ENCODE assay signal across 8 cellular contexts in the genomic region with DNA sequence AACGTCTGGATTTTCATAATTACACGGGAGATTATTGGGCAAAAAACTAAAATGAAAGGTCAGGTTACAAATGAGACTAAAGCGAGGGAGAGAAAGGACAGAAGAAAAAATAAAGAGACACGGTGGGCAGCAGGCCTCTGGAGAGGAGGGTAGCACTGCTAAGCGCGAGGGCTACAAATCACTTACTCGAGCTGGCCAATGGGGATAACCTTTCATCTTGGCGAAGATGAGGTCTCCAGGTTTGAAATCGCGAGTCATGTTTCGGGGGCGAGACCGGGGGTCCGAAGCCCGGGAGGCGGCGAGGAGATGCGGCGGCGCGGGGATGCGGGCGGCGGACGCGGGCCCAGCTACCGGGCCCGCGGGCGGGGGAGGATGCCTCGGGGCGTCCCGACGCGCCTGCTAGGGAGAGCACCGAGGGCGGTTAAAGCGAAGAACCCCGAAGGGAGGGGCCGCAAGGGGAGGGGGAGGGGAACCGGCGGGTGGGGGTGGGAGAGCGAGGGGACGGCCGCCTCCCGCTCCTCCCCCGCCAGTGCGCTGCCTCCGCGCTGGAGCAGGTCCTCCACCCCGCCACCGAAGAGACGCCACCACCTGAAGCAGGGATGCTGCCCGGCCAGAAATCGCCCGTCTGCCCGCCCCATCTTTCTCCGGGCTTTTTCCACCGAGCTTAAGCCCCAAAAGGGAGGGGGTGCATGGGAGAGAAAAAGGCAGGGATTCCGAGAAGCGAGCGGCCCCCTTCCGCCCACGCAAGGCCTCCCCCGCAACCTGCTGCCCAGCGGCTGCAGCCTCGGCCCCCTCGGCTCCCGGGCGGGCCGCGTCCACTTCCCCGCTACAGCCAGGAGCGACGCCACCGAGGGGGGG. TPM values are rescaled to one million over a fixed set of nuclear protein-coding genes. Genes with fewer than 3 reads are reported as not detected.
DNase-seq lines count a peak whose midpoint lies in the region; ATAC-seq and TF ChIP-seq lines count a peak whose summit lies in the region.

No MANE protein-coding gene starts in this region.

- peak overlapping the region; percentile 93 for H2AFZ ChIP-seq in SK-N-SH (ENCODE audit: low read depth)

- H3K9me3 ChIP-seq in SK-N-SH (no peaks in the 10 kb centered on the region), aorta (ENCODE audit: control insufficient read depth, low read length) (no peaks in the 10 kb centered on the region)

- H3K4me1 Mint-ChIP-seq in activated naive CD8-positive, alpha-beta T cell treated with anti-CD3 and anti-CD28 coated beads, Interleukin-2, amount 10 ng/mL, durations not matched to agents 7 days and 5 days, result peaks cover 43% of the 10 kb centered on the region

- no peak for TF ChIP-seq EP300 in SK-N-SH (IDR thresholded peaks at IDR 0.05; ENCODE audit: borderline replicate concordance in 1 of 2, low read depth in 1 of 2, low read length in 1 of 2)

- H3K9me3 Mint-ChIP-seq in activated naive CD8-positive, alpha-beta T cell treated with anti-CD3 and anti-CD28 coated beads, Interleukin-2, amount 10 ng/mL, durations not matched to agents 7 days and 5 days, result no peaks in the 10 kb centered on the region

- no peak for TF ChIP-seq CTCF in AG09309 (IDR thresholded peaks at IDR 0.05; ENCODE audit: control insufficient read depth, insufficient read depth, low read depth, low read length, missing control alignments)
- no peak for TF ChIP-seq CTCF in SK-N-SH (IDR thresholded peaks at IDR 0.05)

- H3F3A ChIP-seq in SK-N-SH (replicated peaks; ENCODE audit: insufficient read depth), result peaks cover 12% of the 10 kb centered on the region

- CTCF ChIA-PET in SK-N-SH (lab: Yijun Ruan, JAX), result interaction anchor here (1.0 to 2.1 kb wide), 2 partner anchors 34 to 42 kb away, joined by 4 to 5 read pairs; partner anchors contain the start of gene CCDC171

- H3K9me2 ChIP-seq in SK-N-SH, result no peaks in the 10 kb centered on the region

- H3K27ac ChIP-seq in SK-N-SH (ENCODE audit: low read depth in 2 of 2, low read length in 1 of 2) (peak overlapping the region; percentile 89 to 98), rectal smooth muscle tissue (ENCODE audit: low read depth, low read length) (peak overlapping the region; percentile 92), aorta (ENCODE audit: low read depth in 1 of 2, low read length in 2 of 2) (peak overlapping the region in 1 of 2 donors; percentile 56)

- H3K79me2 ChIP-seq in SK-N-SH (ENCODE audit: insufficient read depth), result peaks cover 54% of the 10 kb centered on the region

- H3K9ac ChIP-seq in SK-N-SH (peak overlapping the region; percentile 96), rectal smooth muscle tissue (ENCODE audit: low read length) (peak overlapping the region; percentile 85)

- H3K4me3 ChIP-seq in AG09309 (ENCODE audit: control insufficient read depth, low read depth, low read length), result peak overlapping the region; percentile 87
- H3K4me3 ChIP-seq in SK-N-SH (ENCODE audit: low read depth in 2 of 2, low read length in 1 of 2), result peak overlapping the region; percentile 78 to 91
- peak overlapping the region; percentile 89 for H3K4me3 ChIP-seq in rectal smooth muscle tissue (ENCODE audit: low read length)
- H3K4me3 ChIP-seq in aorta (ENCODE audit: low read length in 2 of 2), result peak overlapping the region; percentile 86 to 87

- peaks cover 29 to 36% of the 10 kb centered on the region in 2 experiments for H3K36me3 ChIP-seq in SK-N-SH (replicated peaks in 1 of 2; ENCODE audit: control insufficient read depth in 1 of 2, insufficient read depth in 2 of 2, low read length in 1 of 2)
- no peaks in the 10 kb centered on the region for H3K36me3 ChIP-seq in rectal smooth muscle tissue (ENCODE audit: control insufficient read depth, insufficient read depth, low read length)
- H3K36me3 ChIP-seq in aorta (ENCODE audit: control insufficient read depth in 1 of 2, insufficient read depth in 2 of 2, low read length in 1 of 2), result no peaks in the 10 kb centered on the region

- WGBS in SK-N-SH (ENCODE audit: low lambda C conversion rate), result 2% methylated on average over 21 of the region's 76 CpGs
- WGBS in aorta, 2 donors, result 1% methylated on average over 55 to 76 of the region's 76 CpGs

- intact Hi-C loops in left ventricle myocardium superior (cut with micrococcal nuclease), result no loop called here
- intact Hi-C loops in aorta (cut with DNase I), result loop anchor here (2.0 to 5.0 kb wide), 2 partner anchors 42 to 43 kb away; partner anchors contain the start of gene CCDC171 (in 2 of the 2)

- peak; percentile 49 for ATAC-seq in GM19035 (IDR thresholded peaks at IDR 0.05; ENCODE audit: unreplicated experiment)
- peak; percentile 40 for ATAC-seq in HG03354 (IDR thresholded peaks at IDR 0.05; ENCODE audit: poor library complexity, severe bottlenecking, unreplicated experiment)
- ATAC-seq in activated naive CD8-positive, alpha-beta T cell treated with anti-CD3 and anti-CD28 coated beads, Interleukin-2, amount 10 ng/mL, durations not matched to agents 7 days and 5 days (ENCODE audit: low read depth), result peak; percentile 54
- peak; percentile 84 for ATAC-seq in left ventricle myocardium superior
- ATAC-seq in aorta (ENCODE audit: low FRiP score), result peak; percentile 77

- DNase-seq in AG09309 (ENCODE audit: low read depth) (no peak), SK-N-SH (peak; percentile 86), left ventricle myocardium superior (peak; percentile 54), aorta (peak; percentile 65 to 82)
- DNase-seq in activated naive CD8-positive, alpha-beta T cell treated with anti-CD3 and anti-CD28 coated beads, Interleukin-2, amount 10 ng/mL, durations not matched to agents 7 days and 5 days, result no peak

- H3K4me1 ChIP-seq in SK-N-SH (ENCODE audit: control insufficient read depth in 1 of 2, insufficient read depth in 2 of 2, low read depth in 1 of 2, low read length in 1 of 2) (peaks cover 8 to 11% of the 10 kb centered on the region in 2 experiments; a peak in 2 of 4 replicates), rectal smooth muscle tissue (ENCODE audit: control insufficient read depth, insufficient read depth, low read length) (no peaks in the 10 kb centered on the region), aorta (ENCODE audit: control insufficient read depth in 1 of 2, insufficient read depth in 2 of 2, low read length in 2 of 2) (peaks cover 0 to 4% of the 10 kb centered on the region in 2 donors)

- H3K4me2 ChIP-seq in SK-N-SH, result peak overlapping the region; percentile 78

- TF ChIP-seq RAD21 in SK-N-SH (IDR thresholded peaks at IDR 0.05; ENCODE audit: low read length), result no peak

- H3K27me3 ChIP-seq in SK-N-SH (ENCODE audit: insufficient read depth) (no peaks in the 10 kb centered on the region), rectal smooth muscle tissue (ENCODE audit: control insufficient read depth, insufficient read depth, low read length) (no peaks in the 10 kb centered on the region), aorta (ENCODE audit: control insufficient read depth in 1 of 2, insufficient read depth in 2 of 2, low read length in 1 of 2) (no peaks in the 10 kb centered on the region)

- H3K36me3 Mint-ChIP-seq in activated naive CD8-positive, alpha-beta T cell treated with anti-CD3 and anti-CD28 coated beads, Interleukin-2, amount 10 ng/mL, durations not matched to agents 7 days and 5 days, result peaks cover 22% of the 10 kb centered on the region

- H3K27ac Mint-ChIP-seq in activated naive CD8-positive, alpha-beta T cell treated with anti-CD3 and anti-CD28 coated beads, Interleukin-2, amount 10 ng/mL, durations not matched to agents 7 days and 5 days, result peak overlapping the region; percentile 94

- H4K20me1 ChIP-seq in SK-N-SH (ENCODE audit: insufficient read depth), result peaks cover 11% of the 10 kb centered on the region; the same call in 1 of the 2 replicates

- no peaks in the 10 kb centered on the region for H3K27me3 Mint-ChIP-seq in activated naive CD8-positive, alpha-beta T cell treated with anti-CD3 and anti-CD28 coated beads, Interleukin-2, amount 10 ng/mL, durations not matched to agents 7 days and 5 days

- H3K4me3 Mint-ChIP-seq in activated naive CD8-positive, alpha-beta T cell treated with anti-CD3 and anti-CD28 coated beads, Interleukin-2, amount 10 ng/mL, durations not matched to agents 7 days and 5 days, result peak overlapping the region; percentile 88

- POLR2A ChIA-PET in SK-N-SH (lab: Yijun Ruan, JAX), result interaction anchor here (0.6 to 4.1 kb wide), 6 partner anchors 33 to 596 kb away, joined by 3 to 45 read pairs (median 3); partner anchors contain the start of gene CCDC171
- POLR2A ChIA-PET in activated naive CD8-positive, alpha-beta T cell treated with anti-CD3 and anti-CD28 coated beads, Interleukin-2, amount 10 ng/mL, durations not matched to agents 7 days and 5 days (lab: Charles Lee), result interaction anchor here (0.6 to 3.8 kb wide), 14 partner anchors 10 to 210 kb away, joined by 3 to 40 read pairs (median 4); partner anchors contain the start of genes CCDC171, SNAPC3 and TTC39B

TF ChIP-seq in SK-N-SH, 30 proteins besides CTCF, POLR2A, EP300 and RAD21:
- TF ChIP-seq MXI1 (IDR thresholded peaks at IDR 0.05; ENCODE audit: low read depth, low read length), result 0 out of 2 replicates have a peak, but pooled peaks have one; percentile 26
- no peak for TF ChIP-seq NFIC (IDR thresholded peaks at IDR 0.05; ENCODE audit: borderline replicate concordance)
- TF ChIP-seq, protein P1, sequence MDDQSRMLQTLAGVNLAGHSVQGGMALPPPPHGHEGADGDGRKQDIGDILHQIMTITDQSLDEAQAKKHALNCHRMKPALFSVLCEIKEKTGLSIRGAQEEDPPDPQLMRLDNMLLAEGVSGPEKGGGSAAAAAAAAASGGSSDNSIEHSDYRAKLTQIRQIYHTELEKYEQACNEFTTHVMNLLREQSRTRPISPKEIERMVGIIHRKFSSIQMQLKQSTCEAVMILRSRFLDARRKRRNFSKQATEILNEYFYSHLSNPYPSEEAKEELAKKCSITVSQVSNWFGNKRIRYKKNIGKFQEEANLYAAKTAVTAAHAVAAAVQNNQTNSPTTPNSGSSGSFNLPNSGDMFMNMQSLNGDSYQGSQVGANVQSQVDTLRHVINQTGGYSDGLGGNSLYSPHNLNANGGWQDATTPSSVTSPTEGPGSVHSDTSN (IDR thresholded peaks at IDR 0.05), result 0 out of 2 replicates have a peak, but pooled peaks have one; percentile 8
TF ChIP-seq in SK-N-SH: peak in this region for 2.

RNA-seq across cellular contexts. Expression of gene PSIP1, which starts 0.6 kb away (rescaled TPM):
- polyA plus RNA-seq in SK-N-SH (2012; rRNA removed) (19.9 and 21.0 TPM in 2 replicates), aorta (10 to 100 TPM; 63.0 to 74.6 TPM)
- 31.1 and 50.5 TPM in 2 replicates for polyA plus RNA-seq in SK-N-SH (2012; cell fraction: cytosol; rRNA removed)
- 11.0 and 18.8 TPM in 2 replicates for polyA plus RNA-seq in SK-N-SH (2012; cell fraction: nucleus; rRNA removed)
- 100 to 1,000 TPM; 159 to 160 TPM for total RNA-seq in activated naive CD8-positive, alpha-beta T cell treated with anti-CD3 and anti-CD28 coated beads, Interleukin-2, amount 10 ng/mL, durations not matched to agents 7 days and 5 days
- total RNA-seq in left ventricle myocardium superior (26.0 TPM), aorta (10 to 100 TPM; 60.0 to 89.0 TPM)

RNA-seq across cellular contexts. Expression of gene CCDC171, which starts 42.7 kb away (rescaled TPM):
- polyA plus RNA-seq in SK-N-SH (2012; rRNA removed), result 0.54 and 1.1 TPM in 2 replicates
- 0.45 and 0.55 TPM in 2 replicates for polyA plus RNA-seq in SK-N-SH (2012; cell fraction: cytosol; rRNA removed)
- 2.0 and 2.9 TPM in 2 replicates for polyA plus RNA-seq in SK-N-SH (2012; cell fraction: nucleus; rRNA removed)
- 1 to 10 TPM; 1.7 to 2.7 TPM for total RNA-seq in activated naive CD8-positive, alpha-beta T cell treated with anti-CD3 and anti-CD28 coated beads, Interleukin-2, amount 10 ng/mL, durations not matched to agents 7 days and 5 days
- total RNA-seq in left ventricle myocardium superior, result 1.7 TPM
- total RNA-seq in aorta, result 1 to 10 TPM; 5.2 to 5.4 TPM
- polyA plus RNA-seq in aorta, result 1 to 10 TPM in 1 of 2 donors, under 1 TPM in 1; 0.13 to 1.0 TPM

Comparison
In these comparisons a context has a peak if more than half of its experiments do, and no peak if none do; other contexts are left out.
1. DNase-seq: peak in SK-N-SH (single experiment), left ventricle myocardium superior (single experiment) and aorta (2 of 2); none in AG09309 (single experiment) and activated naive CD8-positive, alpha-beta T cell treated with anti-CD3 and anti-CD28 coated beads, Interleukin-2, amount 10 ng/mL, durations not matched to agents 7 days and 5 days (single experiment).
2. Peak in every context shown above with its lines, with median percentiles within 50 percentile points of each other: H3K4me3 ChIP-seq and ATAC-seq.